In genomic region chr1:101040666-101041065, GRCh38 we compare ENCODE assay signal across 17 cellular contexts. TPM values are rescaled to one million over a fixed set of nuclear protein-coding genes. Genes with fewer than 3 reads are reported as not detected.
DNase-seq lines count a peak whose midpoint lies in the region; ATAC-seq, FAIRE-seq and TF ChIP-seq lines count a peak whose summit lies in the region.
"Had no signal": no experiment of that assay in that cellular context is flagged by ENCODE, and none has a peak within 500 bp of the region (broad histone marks: within the 10 kb centered on the region; RNA-seq: fewer than 3 reads in every experiment).

No MANE protein-coding gene starts in this region.

- H3K27ac Mint-ChIP-seq in IgD-negative memory B cell (peak overlapping the region in 2 of 3 donors; percentile 18 to 44), endothelial cell (ENCODE audit: unreplicated experiment) (no peak overlapping the region)
- peak overlapping the region; percentile 16 for H3K27ac Mint-ChIP-seq in stimulated activated memory B cell treated with anti-CD40 and anti-IgM and Interleukin-4, amounts not matched to agents 10 μg/mL and 1 μg/mL and 100 μg/mL, for 72 hours
- H3K27ac Mint-ChIP-seq: CD4-positive, alpha-beta T cell had no signal

- H3K9me3 ChIP-seq in A549 = peaks cover 14% of the 10 kb centered on the region

- WGBS in A549 (ENCODE audit: missing lambda C conversion rate) = 81% methylated on average over 2 of the region's 2 CpGs

- no peak for TF ChIP-seq POLR2A in A549 (IDR thresholded peaks at IDR 0.05; ENCODE audit: low read length)

- peaks cover 13 to 32% (median 18%) of the 10 kb centered on the region in 3 donors for H3K4me1 Mint-ChIP-seq in IgD-negative memory B cell
- peaks cover 2% of the 10 kb centered on the region for H3K4me1 Mint-ChIP-seq in endothelial cell (ENCODE audit: unreplicated experiment)
- peaks cover 32% of the 10 kb centered on the region for H3K4me1 Mint-ChIP-seq in stimulated activated memory B cell treated with anti-CD40 and anti-IgM and Interleukin-4, amounts not matched to agents 10 μg/mL and 1 μg/mL and 100 μg/mL, for 72 hours

- H3K4me2 ChIP-seq in A549 = no peak overlapping the region

- TF ChIP-seq EP300 in A549 (IDR thresholded peaks at IDR 0.05) = no peak

- POLR2A ChIA-PET in A549 (lab: Yijun Ruan, JAX) = no interaction called here

- no peaks in the 10 kb centered on the region for H3K27me3 Mint-ChIP-seq in IgD-negative memory B cell
- peaks cover 6% of the 10 kb centered on the region for H3K27me3 Mint-ChIP-seq in endothelial cell (ENCODE audit: unreplicated experiment)
- H3K27me3 Mint-ChIP-seq in stimulated activated memory B cell treated with anti-CD40 and anti-IgM and Interleukin-4, amounts not matched to agents 10 μg/mL and 1 μg/mL and 100 μg/mL, for 72 hours = no peaks in the 10 kb centered on the region
- H3K27me3 Mint-ChIP-seq: CD4-positive, alpha-beta T cell had no signal

- TF ChIP-seq CTCF in A549 (IDR thresholded peaks at IDR 0.05) = no peak
- no peak for TF ChIP-seq CTCF in endothelial cell (IDR thresholded peaks at IDR 0.05; ENCODE audit: unreplicated experiment)

- H3K36me3 Mint-ChIP-seq in IgD-negative memory B cell (peaks cover 11% of the 10 kb centered on the region), endothelial cell (ENCODE audit: low read depth, unreplicated experiment) (peaks cover 22% of the 10 kb centered on the region)
- peaks cover 38% of the 10 kb centered on the region for H3K36me3 Mint-ChIP-seq in stimulated activated memory B cell treated with anti-CD40 and anti-IgM and Interleukin-4, amounts not matched to agents 10 μg/mL and 1 μg/mL and 100 μg/mL, for 72 hours

- no peak for TF ChIP-seq RAD21 in A549 (conservative IDR thresholded peaks at IDR 0.05 in 1 of 2, IDR thresholded peaks at IDR 0.05 in 1 of 2)

- H3K4me3 ChIP-seq in A549 = no peak overlapping the region

- CTCF ChIA-PET in A549 (lab: Yijun Ruan, JAX) = no interaction called here

- no peak for ATAC-seq in A549
- no peak for ATAC-seq in stimulated activated memory B cell treated with anti-CD40 and anti-IgM and Interleukin-4, amounts not matched to agents 10 μg/mL and 1 μg/mL and 100 μg/mL, for 72 hours
- no peak for ATAC-seq in GM19395 (IDR thresholded peaks at IDR 0.05; ENCODE audit: unreplicated experiment)
- ATAC-seq in HG03565 (IDR thresholded peaks at IDR 0.05; ENCODE audit: unreplicated experiment) = no peak

- no peak overlapping the region for H3K27ac ChIP-seq in A549
- H3K27ac ChIP-seq: 22Rv1, HL-60 had no signal

- no peak for FAIRE-seq in A549 (lab: Jason Lieb, UNC)
- FAIRE-seq: GM19239 had no signal

- H3K4me3 Mint-ChIP-seq in IgD-negative memory B cell (peak overlapping the region in 1 of 4 donors; percentile 72), endothelial cell (ENCODE audit: unreplicated experiment) (peak overlapping the region; percentile 49)
- no peak overlapping the region for H3K4me3 Mint-ChIP-seq in stimulated activated memory B cell treated with anti-CD40 and anti-IgM and Interleukin-4, amounts not matched to agents 10 μg/mL and 1 μg/mL and 100 μg/mL, for 72 hours
- H3K4me3 Mint-ChIP-seq: CD4-positive, alpha-beta T cell had no signal

- H3K4me1 ChIP-seq in A549 = peaks cover 5% of the 10 kb centered on the region; the same call in 1 of the 3 replicates

- H3K9me3 Mint-ChIP-seq in IgD-negative memory B cell (peaks cover 7 to 11% (median 8%) of the 10 kb centered on the region in 3 donors), endothelial cell (ENCODE audit: unreplicated experiment) (peaks cover 11% of the 10 kb centered on the region)
- peaks cover 17% of the 10 kb centered on the region for H3K9me3 Mint-ChIP-seq in stimulated activated memory B cell treated with anti-CD40 and anti-IgM and Interleukin-4, amounts not matched to agents 10 μg/mL and 1 μg/mL and 100 μg/mL, for 72 hours

- no peak for DNase-seq in A549 (ENCODE audit: low read depth in 1 of 2, low spot score in 1 of 2)
- no peak for DNase-seq in endothelial cell (ENCODE audit: low spot score)
- no peak for DNase-seq in DMS79 (lab: John Stamatoyannopoulos, UW)
- DNase-seq: AML-193; C1 segment of cervical spinal cord; CD4-positive, alpha-beta T cell; DND-41; GDM1; HCEC 1CT; KG1 had no signal

TF ChIP-seq in A549, 52 proteins besides CTCF, POLR2A, EP300 and RAD21:
- TF ChIP-seq FOSB (CRISPR knock-in tag; IDR thresholded peaks at IDR 0.05) (no peak), ZFP36 (IDR thresholded peaks at IDR 0.05; ENCODE audit: borderline replicate concordance, partially characterized antibody) (peak; percentile 72), ZNF302 (CRISPR knock-in tag; IDR thresholded peaks at IDR 0.05) (no peak), EHMT2 (IDR thresholded peaks at IDR 0.05; ENCODE audit: low read depth) (no peak)

RNA-seq across cellular contexts. Expression of gene DPH5, which starts 15.1 kb away (rescaled TPM):
- polyA plus RNA-seq in A549 (2011; rRNA removed) (85.3 and 89.7 TPM in 2 replicates), A549 (2017; fragmentation: RNase III; extraction: RNeasy Plus Mini Kit Qiagen cat#74134 plus additional on column Dnase treatment) (38.7 to 41.7 TPM (median 40.4 TPM) in 3 replicates), IgD-negative memory B cell (30.5 TPM)
- 28.2 and 30.0 TPM in 2 replicates for polyA plus RNA-seq in A549 (2012; cell fraction: cytosol; rRNA removed)
- 11.9 and 22.1 TPM in 2 replicates for polyA plus RNA-seq in A549 (2012; cell fraction: nucleus; rRNA removed)
- polyA minus RNA-seq in A549 (2011; rRNA and poly(A)+ RNA removed) = 14.8 and 16.4 TPM in 2 replicates
- total RNA-seq in endothelial cell (ENCODE audit: unreplicated experiment) = 42.2 TPM
